16 cellular contexts compared by ENCODE assay signal in genomic region chr19:34386645-34387445, GRCh38. TPM values are rescaled to one million over a fixed set of nuclear protein-coding genes. Genes with fewer than 3 reads are reported as not detected.
DNase-seq lines count a peak whose midpoint lies in the region; ATAC-seq and TF ChIP-seq lines count a peak whose summit lies in the region.
"Had no signal": no experiment of that assay in that cellular context is flagged by ENCODE, and none has a peak within 500 bp of the region (broad histone marks: within the 10 kb centered on the region; RNA-seq: fewer than 3 reads in every experiment).

No MANE protein-coding gene starts in this region.

- POLR2A ChIA-PET in CD8-positive, alpha-beta T cell (lab: Charles Lee): no interaction called here

- H3K4me3 Mint-ChIP-seq in CD4-positive, CD25-positive, alpha-beta regulatory T cell: no peak overlapping the region
- no peak overlapping the region for H3K4me3 Mint-ChIP-seq in CD8-positive, alpha-beta T cell
- H3K4me3 Mint-ChIP-seq in central memory CD8-positive, alpha-beta T cell: no peak overlapping the region

- DNase-seq in CD4-positive, CD25-positive, alpha-beta regulatory T cell: no peak
- no peak for DNase-seq in CD8-positive, alpha-beta T cell
- DNase-seq in central memory CD8-positive, alpha-beta T cell (ENCODE audit: low spot score in 2 of 2): no peak
- peak; percentile 59 to 80 for DNase-seq in trophoblast cell
- DNase-seq in effector CD4-positive, alpha-beta T cell: no peak
- DNase-seq in mesenteric fat pad (ENCODE audit: low spot score): no peak
- DNase-seq: BE2C, GF-D8, H7, KG1, NCI-H1436, NCI-H2029, NCI-H2171, NCI-H446, NCI-H748 treated with DMSO at 0.1 percent for 48 hours had no signal

- H3K27me3 Mint-ChIP-seq in CD4-positive, CD25-positive, alpha-beta regulatory T cell: no peaks in the 10 kb centered on the region
- no peaks in the 10 kb centered on the region for H3K27me3 Mint-ChIP-seq in CD8-positive, alpha-beta T cell (ENCODE audit: low read depth)
- no peaks in the 10 kb centered on the region for H3K27me3 Mint-ChIP-seq in central memory CD8-positive, alpha-beta T cell

- no peaks in the 10 kb centered on the region for H3K9me3 ChIP-seq in CD4-positive, CD25-positive, alpha-beta regulatory T cell (ENCODE audit: control insufficient read depth in 2 of 2, low read length in 2 of 2)
- H3K9me3 ChIP-seq in CD8-positive, alpha-beta T cell (ENCODE audit: low read length): no peaks in the 10 kb centered on the region
- peaks cover 11% of the 10 kb centered on the region for H3K9me3 ChIP-seq in trophoblast cell (ENCODE audit: insufficient read depth, low read depth, low read length)
- H3K9me3 ChIP-seq: BE2C had no signal

- H3K4me1 Mint-ChIP-seq in CD4-positive, CD25-positive, alpha-beta regulatory T cell: peaks cover 0 to 7% (median 3%) of the 10 kb centered on the region in 4 donors
- peaks cover 3% of the 10 kb centered on the region for H3K4me1 Mint-ChIP-seq in CD8-positive, alpha-beta T cell (ENCODE audit: low read depth)
- peaks cover 30% of the 10 kb centered on the region for H3K4me1 Mint-ChIP-seq in central memory CD8-positive, alpha-beta T cell

- no peak overlapping the region for H2AK5ac ChIP-seq in trophoblast cell (ENCODE audit: low read length)

- intact Hi-C loops in CD8-positive, alpha-beta T cell (cut with DNase I, micrococcal nuclease): no loop called here

- H3K4me3 ChIP-seq in CD4-positive, CD25-positive, alpha-beta regulatory T cell (ENCODE audit: low read depth, low read length): no peak overlapping the region
- H3K4me3 ChIP-seq in CD8-positive, alpha-beta T cell (ENCODE audit: low read depth, low read length): no peak overlapping the region
- H3K4me3 ChIP-seq in trophoblast cell (ENCODE audit: low read depth, low read length): no peak overlapping the region

- H3K27ac ChIP-seq in CD4-positive, CD25-positive, alpha-beta regulatory T cell (ENCODE audit: insufficient read depth, low read length, poor library complexity, severe bottlenecking): no peak overlapping the region
- no peak overlapping the region for H3K27ac ChIP-seq in CD8-positive, alpha-beta T cell (ENCODE audit: low read depth, low read length)
- H3K27ac ChIP-seq in trophoblast cell (ENCODE audit: low read depth, low read length): peak overlapping the region; percentile 57

- peak overlapping the region; percentile 22 for H4K91ac ChIP-seq in trophoblast cell (ENCODE audit: low read depth, low read length)

- no peak overlapping the region for H2BK120ac ChIP-seq in trophoblast cell (ENCODE audit: insufficient read depth, low read length, poor library complexity)

- H3K9ac ChIP-seq in trophoblast cell (ENCODE audit: low read length): no peak overlapping the region

- peak overlapping the region; percentile 9 for H2BK12ac ChIP-seq in trophoblast cell (ENCODE audit: low read length)

- WGBS in trophoblast cell (ENCODE audit: extremely low coverage, insufficient coverage, insufficient read length): no CpG with 5 or more reads among the region's 9 CpGs

- no peak overlapping the region for H3K14ac ChIP-seq in trophoblast cell (ENCODE audit: low read length)

- no peaks in the 10 kb centered on the region for H3K27me3 ChIP-seq in CD4-positive, CD25-positive, alpha-beta regulatory T cell (ENCODE audit: control insufficient read depth, insufficient read depth, low read length)
- no peaks in the 10 kb centered on the region for H3K27me3 ChIP-seq in CD8-positive, alpha-beta T cell (ENCODE audit: insufficient read depth, low read length)
- H3K27me3 ChIP-seq in trophoblast cell (ENCODE audit: insufficient read depth, low read length): no peaks in the 10 kb centered on the region
- H3K27me3 ChIP-seq: BE2C had no signal

- no peak overlapping the region for H3K4ac ChIP-seq in trophoblast cell (ENCODE audit: low read depth, low read length)

- H4K12ac ChIP-seq in trophoblast cell (ENCODE audit: low read depth, low read length): no peak overlapping the region

- H3K4me2 ChIP-seq in trophoblast cell (ENCODE audit: low read length): no peak overlapping the region

- H3K36me3 Mint-ChIP-seq in CD4-positive, CD25-positive, alpha-beta regulatory T cell: peaks cover 36% of the 10 kb centered on the region
- peaks cover 70% of the 10 kb centered on the region for H3K36me3 Mint-ChIP-seq in CD8-positive, alpha-beta T cell
- peaks cover 21% of the 10 kb centered on the region for H3K36me3 Mint-ChIP-seq in central memory CD8-positive, alpha-beta T cell (ENCODE audit: insufficient read depth)

- no peaks in the 10 kb centered on the region for H3K79me2 ChIP-seq in trophoblast cell (ENCODE audit: control insufficient read depth, insufficient read depth, low read length, poor library complexity)

- H4K8ac ChIP-seq in trophoblast cell (ENCODE audit: low read depth, low read length): no peak overlapping the region

- no peak overlapping the region for H2BK5ac ChIP-seq in trophoblast cell (ENCODE audit: low read depth, low read length, poor library complexity)

- H3K36me3 ChIP-seq in CD4-positive, CD25-positive, alpha-beta regulatory T cell (ENCODE audit: control insufficient read depth, insufficient read depth, low read length): peaks cover 61% of the 10 kb centered on the region
- peaks cover 13% of the 10 kb centered on the region for H3K36me3 ChIP-seq in CD8-positive, alpha-beta T cell (ENCODE audit: insufficient read depth, low read length)
- H3K36me3 ChIP-seq in trophoblast cell (ENCODE audit: control insufficient read depth in 1 of 2, insufficient read depth in 2 of 2, low read length in 2 of 2): peaks cover 31 to 52% of the 10 kb centered on the region in 2 experiments

- no peak overlapping the region for H2AFZ ChIP-seq in trophoblast cell (ENCODE audit: insufficient read depth, low read length, poor library complexity)

- no peak for TF ChIP-seq CTCF in CD8-positive, alpha-beta T cell (IDR thresholded peaks at IDR 0.05)

- CTCF ChIA-PET in CD8-positive, alpha-beta T cell (lab: Charles Lee): interaction anchor here (0.6 kb wide), 1 partner anchor 1049 kb away, joined by 3 read pairs; no protein-coding TSS in a partner anchor

- H3K18ac ChIP-seq in trophoblast cell (ENCODE audit: low read length): no peak overlapping the region

- H3K23ac ChIP-seq in trophoblast cell (ENCODE audit: low read length): no peak overlapping the region

- H3K27ac Mint-ChIP-seq in CD4-positive, CD25-positive, alpha-beta regulatory T cell: peak overlapping the region in 2 of 3 donors; percentile 84 to 87
- peak overlapping the region; percentile 62 for H3K27ac Mint-ChIP-seq in CD8-positive, alpha-beta T cell
- peak overlapping the region; percentile 88 for H3K27ac Mint-ChIP-seq in central memory CD8-positive, alpha-beta T cell (ENCODE audit: low read depth)

- peaks cover 1% of the 10 kb centered on the region for H3K79me1 ChIP-seq in trophoblast cell (ENCODE audit: low read length)

- no peak for ATAC-seq in CD4-positive, CD25-positive, alpha-beta regulatory T cell (ENCODE audit: low read depth in 2 of 2)
- ATAC-seq in CD8-positive, alpha-beta T cell: no peak
- ATAC-seq in central memory CD8-positive, alpha-beta T cell (replicated peaks; ENCODE audit: extremely low read depth, poor library complexity, severe bottlenecking): no peak
- ATAC-seq in GM19452 (IDR thresholded peaks at IDR 0.05; ENCODE audit: unreplicated experiment): no peak

- no peaks in the 10 kb centered on the region for H3K9me3 Mint-ChIP-seq in CD4-positive, CD25-positive, alpha-beta regulatory T cell
- H3K9me3 Mint-ChIP-seq in CD8-positive, alpha-beta T cell: no peaks in the 10 kb centered on the region
- no peaks in the 10 kb centered on the region for H3K9me3 Mint-ChIP-seq in central memory CD8-positive, alpha-beta T cell

- no peaks in the 10 kb centered on the region for H3K4me1 ChIP-seq in CD4-positive, CD25-positive, alpha-beta regulatory T cell (ENCODE audit: control insufficient read depth, insufficient read depth, low read length, poor library complexity, severe bottlenecking)
- no peaks in the 10 kb centered on the region for H3K4me1 ChIP-seq in CD8-positive, alpha-beta T cell (ENCODE audit: insufficient read depth, low read length)
- H3K4me1 ChIP-seq in trophoblast cell (ENCODE audit: control insufficient read depth in 1 of 2, insufficient read depth in 2 of 2, low read length in 2 of 2): peaks cover 21 to 31% of the 10 kb centered on the region in 2 experiments
- H3K4me1 ChIP-seq: BE2C had no signal

RNA-seq across cellular contexts. Expression of gene PDCD2L, which starts 17.4 kb away (rescaled TPM):
- 9.0 TPM for total RNA-seq in CD4-positive, CD25-positive, alpha-beta regulatory T cell
- 10 to 100 TPM; 17.8 to 24.4 (median 22.1) TPM for polyA plus RNA-seq in CD4-positive, CD25-positive, alpha-beta regulatory T cell
- total RNA-seq in CD8-positive, alpha-beta T cell: 1 to 10 TPM; 6.1 to 6.5 TPM
- polyA plus RNA-seq in trophoblast cell (2013): 18.1 and 19.0 TPM in 2 replicates
- total RNA-seq in mesenteric fat pad: 4.3 TPM

RNA-seq across cellular contexts. Expression of gene GPI, which starts 21.8 kb away (rescaled TPM):
- total RNA-seq in CD4-positive, CD25-positive, alpha-beta regulatory T cell: 116 TPM
- 100 to 1,000 TPM; 141 to 148 (median 144) TPM for polyA plus RNA-seq in CD4-positive, CD25-positive, alpha-beta regulatory T cell
- 10 to 100 TPM; 84.8 to 87.0 TPM for total RNA-seq in CD8-positive, alpha-beta T cell
- polyA plus RNA-seq in trophoblast cell (2013): 83.4 and 84.5 TPM in 2 replicates
- 426 TPM for total RNA-seq in mesenteric fat pad

RNA-seq across cellular contexts. Expression of gene UBA2, which starts 41.3 kb away (rescaled TPM):
- total RNA-seq in CD4-positive, CD25-positive, alpha-beta regulatory T cell: 70.3 TPM
- polyA plus RNA-seq in CD4-positive, CD25-positive, alpha-beta regulatory T cell: 10 to 100 TPM; 72.1 to 93.0 (median 82.7) TPM
- total RNA-seq in CD8-positive, alpha-beta T cell: 10 to 100 TPM; 46.8 to 53.2 TPM
- polyA plus RNA-seq in trophoblast cell (2013): 118 and 135 TPM in 2 replicates
- 115 TPM for total RNA-seq in mesenteric fat pad

Comparison
In these comparisons a context has a peak if more than half of its experiments do, and no peak if none do; other contexts are left out.
1. DNase-seq: peak in trophoblast cell (2 of 2); none in CD4-positive, CD25-positive, alpha-beta regulatory T cell (0 of 3), CD8-positive, alpha-beta T cell (0 of 7), central memory CD8-positive, alpha-beta T cell (0 of 2), effector CD4-positive, alpha-beta T cell (single experiment) and mesenteric fat pad (single experiment).
2. Peak in every context shown above with its lines, with median percentiles within 50 percentile points of each other: H3K27ac Mint-ChIP-seq.